8 cellular contexts compared by ENCODE assay signal in the genomic region with DNA sequence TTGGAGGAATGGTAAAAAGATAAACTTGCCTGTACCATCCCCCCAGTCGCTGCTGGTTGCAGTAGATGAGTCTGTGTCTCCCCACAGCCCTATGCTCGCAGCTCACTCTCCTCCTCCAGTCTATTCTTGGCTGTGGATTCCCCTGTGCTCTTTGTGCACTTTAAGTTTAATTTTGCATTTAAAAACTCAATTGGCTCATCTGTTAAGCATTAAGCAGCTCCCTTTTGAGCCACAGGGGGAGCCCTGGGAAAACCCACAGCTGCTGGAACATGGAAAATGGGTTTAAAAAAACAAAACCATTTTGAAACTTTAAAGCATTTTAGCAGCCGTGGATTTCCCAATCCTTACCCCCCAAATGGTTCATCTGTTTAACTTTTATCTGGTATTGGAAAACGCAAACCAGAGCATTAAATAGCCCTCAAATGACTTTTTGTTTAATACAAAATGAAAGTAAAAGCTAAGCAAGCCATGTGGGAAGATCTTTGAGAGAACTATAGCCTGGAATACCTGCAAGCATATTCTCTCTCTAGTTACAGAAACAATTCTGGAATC.
A peak's percentile ranks its signal among the peaks of the same experiment; 100 is the strongest.
DNase-seq lines count a peak whose midpoint lies in the region; TF ChIP-seq lines count a peak whose summit lies in the region.

No MANE protein-coding gene starts in this region.

- H3K36me3 ChIP-seq in tibial artery = no peaks in the 10 kb centered on the region

- H3K4me3 Mint-ChIP-seq in activated naive CD4-positive, alpha-beta T cell treated with anti-CD3 and anti-CD28 coated beads for 36 hours = no peak overlapping the region

- DNase-seq in COLO829 (ENCODE audit: low spot score) (peak; percentile 56), GM20000 (ENCODE audit: low spot score) (peak; percentile 26), brain pericyte (ENCODE audit: low read depth, low spot score) (peak; percentile 96), kidney tubule cell (ENCODE audit: low spot score) (peak; percentile 89), tibial artery (peak in 1 of 2 donors; percentile 41), NCI-H345 treated with DMSO at 0.1 percent for 48 hours (lab: John Stamatoyannopoulos, UW; ENCODE audit: unreplicated experiment) (no peak)
- DNase-seq in activated naive CD4-positive, alpha-beta T cell treated with anti-CD3 and anti-CD28 coated beads for 36 hours = no peak

- no peak overlapping the region for H3K27ac Mint-ChIP-seq in activated naive CD4-positive, alpha-beta T cell treated with anti-CD3 and anti-CD28 coated beads for 36 hours

- H3K27ac ChIP-seq in tibial artery = peak overlapping the region in 1 of 2 donors; percentile 42

- no peaks in the 10 kb centered on the region for H3K27me3 ChIP-seq in tibial artery

- no peaks in the 10 kb centered on the region for H3K4me1 Mint-ChIP-seq in activated naive CD4-positive, alpha-beta T cell treated with anti-CD3 and anti-CD28 coated beads for 36 hours (ENCODE audit: low read depth)

- peaks cover 3% of the 10 kb centered on the region for H3K9me3 Mint-ChIP-seq in activated naive CD4-positive, alpha-beta T cell treated with anti-CD3 and anti-CD28 coated beads for 36 hours

- intact Hi-C loops in tibial artery (cut with DNase I; ENCODE audit: low total_unique reads) = no loop called here
- intact Hi-C loops in activated naive CD4-positive, alpha-beta T cell treated with anti-CD3 and anti-CD28 coated beads for 36 hours (cut with micrococcal nuclease) = no loop called here

- H3K4me1 ChIP-seq in tibial artery = peaks cover 0 to 8% (median under 1%) of the 10 kb centered on the region in 4 donors

- H3K9me3 ChIP-seq in tibial artery = no peaks in the 10 kb centered on the region

- peak overlapping the region; percentile 35 to 41 for H3K4me3 ChIP-seq in tibial artery

- TF ChIP-seq CTCF in GM20000 (IDR thresholded peaks at IDR 0.05; ENCODE audit: extremely low read depth, missing control alignments) (no peak), LNCAP (IDR thresholded peaks at IDR 0.05) (peak; percentile 60), tibial artery (IDR thresholded peaks at IDR 0.05) (peak; percentile 46 to 54)

- H3K36me3 Mint-ChIP-seq in activated naive CD4-positive, alpha-beta T cell treated with anti-CD3 and anti-CD28 coated beads for 36 hours (ENCODE audit: low read depth) = no peaks in the 10 kb centered on the region

- CTCF ChIA-PET in activated naive CD4-positive, alpha-beta T cell treated with anti-CD3 and anti-CD28 coated beads for 36 hours (lab: Charles Lee) = interaction anchor here (0.6 kb wide), 1 partner anchor 158 kb away, joined by 3 read pairs; no protein-coding TSS in a partner anchor

- no peaks in the 10 kb centered on the region for H3K27me3 Mint-ChIP-seq in activated naive CD4-positive, alpha-beta T cell treated with anti-CD3 and anti-CD28 coated beads for 36 hours (ENCODE audit: low read depth)

Comparison
In these comparisons a context has a peak if more than half of its experiments do, and no peak if none do; other contexts are left out.
1. DNase-seq: peak in COLO829 (single experiment), GM20000 (single experiment), brain pericyte (single experiment) and kidney tubule cell (single experiment); none in NCI-H345 treated with DMSO at 0.1 percent for 48 hours (single experiment) and activated naive CD4-positive, alpha-beta T cell treated with anti-CD3 and anti-CD28 coated beads for 36 hours (single experiment).